In genomic region chr9:19788614-19789271, GRCh38 we compare ENCODE assay signal across 1 cellular context.
A peak's percentile ranks its signal among the peaks of the same experiment; 100 is the strongest.
TF ChIP-seq lines count a peak whose summit lies in the region.

SLC24A2 (minus strand) TSS chr9:19789037.

TF ChIP-seq in WTC11, 78 proteins besides CTCF, POLR2A, EP300 and RAD21 (continued from another document and continues in another):
- no peak for TF ChIP-seq AFF4 (CRISPR knock-in tag; IDR thresholded peaks at IDR 0.05; ENCODE audit: borderline replicate concordance)
- TF ChIP-seq NFYB (CRISPR knock-in tag; conservative IDR thresholded peaks at IDR 0.05; ENCODE audit: low read depth) = no peak
- no peak for TF ChIP-seq PRDM15 (CRISPR knock-in tag; IDR thresholded peaks at IDR 0.05)
- TF ChIP-seq FOXP1 (CRISPR knock-in tag; IDR thresholded peaks at IDR 0.05; ENCODE audit: borderline replicate concordance) = peak; percentile 68; the same call in 1 of the 2 replicates
- no peak for TF ChIP-seq ZNF396 (CRISPR knock-in tag; IDR thresholded peaks at IDR 0.05; ENCODE audit: borderline replicate concordance)
- TF ChIP-seq HMGXB4 (CRISPR knock-in tag; IDR thresholded peaks at IDR 0.05) = peak; percentile 91; the same call in 1 of the 2 replicates
- no peak for TF ChIP-seq CREM (CRISPR knock-in tag; IDR thresholded peaks at IDR 0.05)
- no peak for TF ChIP-seq NFATC4 (CRISPR knock-in tag; IDR thresholded peaks at IDR 0.05)
- no peak for TF ChIP-seq ATF6 (CRISPR knock-in tag; IDR thresholded peaks at IDR 0.05)
- TF ChIP-seq USF2 (CRISPR knock-in tag; IDR thresholded peaks at IDR 0.05) = no peak
- TF ChIP-seq, protein P1, sequence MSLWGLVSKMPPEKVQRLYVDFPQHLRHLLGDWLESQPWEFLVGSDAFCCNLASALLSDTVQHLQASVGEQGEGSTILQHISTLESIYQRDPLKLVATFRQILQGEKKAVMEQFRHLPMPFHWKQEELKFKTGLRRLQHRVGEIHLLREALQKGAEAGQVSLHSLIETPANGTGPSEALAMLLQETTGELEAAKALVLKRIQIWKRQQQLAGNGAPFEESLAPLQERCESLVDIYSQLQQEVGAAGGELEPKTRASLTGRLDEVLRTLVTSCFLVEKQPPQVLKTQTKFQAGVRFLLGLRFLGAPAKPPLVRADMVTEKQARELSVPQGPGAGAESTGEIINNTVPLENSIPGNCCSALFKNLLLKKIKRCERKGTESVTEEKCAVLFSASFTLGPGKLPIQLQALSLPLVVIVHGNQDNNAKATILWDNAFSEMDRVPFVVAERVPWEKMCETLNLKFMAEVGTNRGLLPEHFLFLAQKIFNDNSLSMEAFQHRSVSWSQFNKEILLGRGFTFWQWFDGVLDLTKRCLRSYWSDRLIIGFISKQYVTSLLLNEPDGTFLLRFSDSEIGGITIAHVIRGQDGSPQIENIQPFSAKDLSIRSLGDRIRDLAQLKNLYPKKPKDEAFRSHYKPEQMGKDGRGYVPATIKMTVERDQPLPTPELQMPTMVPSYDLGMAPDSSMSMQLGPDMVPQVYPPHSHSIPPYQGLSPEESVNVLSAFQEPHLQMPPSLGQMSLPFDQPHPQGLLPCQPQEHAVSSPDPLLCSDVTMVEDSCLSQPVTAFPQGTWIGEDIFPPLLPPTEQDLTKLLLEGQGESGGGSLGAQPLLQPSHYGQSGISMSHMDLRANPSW (CRISPR knock-in tag; conservative IDR thresholded peaks at IDR 0.05; ENCODE audit: low read depth) = no peak
- 0 out of 2 replicates have a peak, but pooled peaks have one; percentile 27 for TF ChIP-seq SMAD3 (CRISPR knock-in tag; IDR thresholded peaks at IDR 0.05; ENCODE audit: borderline replicate concordance)
- no peak for TF ChIP-seq OVOL2 (CRISPR knock-in tag; IDR thresholded peaks at IDR 0.05; ENCODE audit: borderline replicate concordance)
- TF ChIP-seq ZBTB21 (CRISPR knock-in tag; IDR thresholded peaks at IDR 0.05; ENCODE audit: borderline replicate concordance) = no peak
- 0 out of 2 replicates have a peak, but pooled peaks have one; percentile 58 for TF ChIP-seq ZBTB43 (CRISPR knock-in tag; IDR thresholded peaks at IDR 0.05)
- TF ChIP-seq ZNF416 (CRISPR knock-in tag; IDR thresholded peaks at IDR 0.05) = no peak
- TF ChIP-seq SP1 (CRISPR knock-in tag; conservative IDR thresholded peaks at IDR 0.05) = peak; percentile 24; the same call in 1 of the 2 replicates
- TF ChIP-seq MAX (CRISPR knock-in tag; IDR thresholded peaks at IDR 0.05) = no peak
- no peak for TF ChIP-seq RELA (CRISPR knock-in tag; IDR thresholded peaks at IDR 0.05; ENCODE audit: borderline replicate concordance)
- no peak for TF ChIP-seq HMGA2 (CRISPR knock-in tag; IDR thresholded peaks at IDR 0.05)
- TF ChIP-seq ZNF281 (CRISPR knock-in tag; IDR thresholded peaks at IDR 0.05) = no peak
- TF ChIP-seq ARID4B (CRISPR knock-in tag; IDR thresholded peaks at IDR 0.05; ENCODE audit: borderline replicate concordance) = peak; percentile 60; the same call in 1 of the 2 replicates
- no peak for TF ChIP-seq IRF1 (CRISPR knock-in tag; IDR thresholded peaks at IDR 0.05)
